ENCODE assay signal across 2 cellular contexts in genomic region chr11:64692764-64693331, GRCh38.
TF ChIP-seq lines count a peak whose summit lies in the region.

No MANE protein-coding gene starts in this region.

TF ChIP-seq in neural cell, 6 proteins besides CTCF, POLR2A, EP300 and RAD21:
- TF ChIP-seq EZH2 (IDR thresholded peaks at IDR 0.05; ENCODE audit: borderline replicate concordance, insufficient read depth, low read length, poor library complexity, severe bottlenecking) (no peak), MXI1 (conservative IDR thresholded peaks at IDR 0.05; ENCODE audit: poor library complexity, severe bottlenecking) (no peak), POLR2AphosphoS5 (IDR thresholded peaks at IDR 0.05) (no peak)

TF ChIP-seq in HEK293T, 16 proteins besides CTCF, POLR2A, EP300 and RAD21:
- no peak for TF ChIP-seq CTBP1 (IDR thresholded peaks at IDR 0.05; ENCODE audit: borderline replicate concordance)
- no peak for TF ChIP-seq BHLHE40 (IDR thresholded peaks at IDR 0.05; ENCODE audit: borderline replicate concordance)
- no peak for TF ChIP-seq FOXK2 (IDR thresholded peaks at IDR 0.05)
- no peak for TF ChIP-seq ARNT (IDR thresholded peaks at IDR 0.05)
- no peak for TF ChIP-seq FOXM1 (IDR thresholded peaks at IDR 0.05; ENCODE audit: borderline replicate concordance)
- no peak for TF ChIP-seq ZNF384 (IDR thresholded peaks at IDR 0.05)
- TF ChIP-seq ELF4 (IDR thresholded peaks at IDR 0.05): no peak
- TF ChIP-seq HDGF (IDR thresholded peaks at IDR 0.05; ENCODE audit: borderline replicate concordance): no peak
- no peak for TF ChIP-seq LEF1 (IDR thresholded peaks at IDR 0.05; ENCODE audit: borderline replicate concordance)
- TF ChIP-seq SUZ12 (IDR thresholded peaks at IDR 0.05): no peak
- no peak for TF ChIP-seq L3MBTL2 (conservative IDR thresholded peaks at IDR 0.05)
- no peak for TF ChIP-seq SP1 (IDR thresholded peaks at IDR 0.05)
- TF ChIP-seq, protein P1, sequence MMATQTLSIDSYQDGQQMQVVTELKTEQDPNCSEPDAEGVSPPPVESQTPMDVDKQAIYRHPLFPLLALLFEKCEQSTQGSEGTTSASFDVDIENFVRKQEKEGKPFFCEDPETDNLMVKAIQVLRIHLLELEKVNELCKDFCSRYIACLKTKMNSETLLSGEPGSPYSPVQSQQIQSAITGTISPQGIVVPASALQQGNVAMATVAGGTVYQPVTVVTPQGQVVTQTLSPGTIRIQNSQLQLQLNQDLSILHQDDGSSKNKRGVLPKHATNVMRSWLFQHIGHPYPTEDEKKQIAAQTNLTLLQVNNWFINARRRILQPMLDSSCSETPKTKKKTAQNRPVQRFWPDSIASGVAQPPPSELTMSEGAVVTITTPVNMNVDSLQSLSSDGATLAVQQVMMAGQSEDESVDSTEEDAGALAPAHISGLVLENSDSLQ (IDR thresholded peaks at IDR 0.05): no peak
- no peak for TF ChIP-seq NFRKB (IDR thresholded peaks at IDR 0.05)
TF ChIP-seq in HEK293T: peak in this region for 0.
